In the genomic region with DNA sequence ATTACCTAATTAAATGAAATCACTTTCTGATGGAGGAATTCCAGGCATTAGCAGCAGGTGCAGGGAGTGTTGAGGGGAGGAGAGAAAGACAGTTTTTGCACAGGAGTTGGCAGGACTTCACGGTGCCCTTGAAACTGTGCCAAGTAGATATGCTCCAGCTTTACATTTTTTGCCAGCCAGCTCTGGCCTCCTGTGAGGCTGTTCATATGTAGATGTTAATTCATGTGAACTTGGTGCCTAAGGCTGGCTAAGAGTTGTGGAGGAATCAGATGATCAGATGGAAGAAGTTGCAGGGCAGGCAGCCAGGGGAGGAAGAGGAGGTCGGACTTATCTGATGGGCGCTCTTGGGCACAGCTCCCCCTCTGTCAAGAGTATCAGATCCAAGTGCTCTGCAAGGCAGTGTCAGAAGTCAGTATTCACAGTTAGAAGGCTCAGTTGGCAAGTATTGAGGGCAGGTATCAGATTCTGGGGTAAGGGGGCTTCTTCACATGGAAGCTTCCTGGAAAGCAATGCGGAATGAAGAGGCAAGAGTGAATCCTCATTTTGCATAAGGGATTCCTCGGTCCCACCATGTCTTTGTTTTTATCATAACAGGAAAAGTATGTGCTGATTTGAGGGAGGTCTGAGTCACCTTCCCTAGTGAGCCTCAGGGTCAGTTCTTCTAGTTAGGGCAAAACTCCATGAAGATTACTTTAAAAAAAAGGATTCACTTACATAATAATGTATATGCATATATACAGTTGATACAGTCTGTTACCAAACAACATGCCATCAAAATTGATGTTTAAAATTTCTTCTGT, we compare ENCODE assay signal across 9 cellular contexts.
A peak's percentile ranks its signal among the peaks of the same experiment; 100 is the strongest.
DNase-seq lines count a peak whose midpoint lies in the region; ATAC-seq and TF ChIP-seq lines count a peak whose summit lies in the region.
"Had no signal": no experiment of that assay in that cellular context is flagged by ENCODE, and none has a peak within 500 bp of the region (broad histone marks: within the 10 kb centered on the region; RNA-seq: fewer than 3 reads in every experiment).

No MANE protein-coding gene starts in this region.

- ATAC-seq in thoracic aorta (ENCODE audit: insufficient number of reproducible peaks, low FRiP score, low read depth) (no peak), GM21825 (IDR thresholded peaks at IDR 0.05; ENCODE audit: unreplicated experiment) (no peak), HG03469 (IDR thresholded peaks at IDR 0.05; ENCODE audit: unreplicated experiment) (no peak)

- H4K20me1 ChIP-seq in PC-9 (ENCODE audit: insufficient read depth), result peaks cover 18% of the 10 kb centered on the region
- no peaks in the 10 kb centered on the region for H4K20me1 ChIP-seq in OCI-LY7 (ENCODE audit: insufficient read depth, low read length)

- H3K4me2 ChIP-seq in PC-9, result no peak overlapping the region; the same call in 1 of the 2 replicates
- no peak overlapping the region for H3K4me2 ChIP-seq in OCI-LY7 (ENCODE audit: low read length)

- H3K9me3 ChIP-seq in PC-9 (ENCODE audit: insufficient read depth, low read depth), result no peaks in the 10 kb centered on the region
- H3K9me3 ChIP-seq in thoracic aorta, result no peaks in the 10 kb centered on the region
- no peaks in the 10 kb centered on the region for H3K9me3 ChIP-seq in OCI-LY7 (ENCODE audit: low read length)
- H3K9me3 ChIP-seq: prostate gland had no signal

- H3K4me3 ChIP-seq in PC-9 (no peak overlapping the region), epithelial cell of esophagus (ENCODE audit: low read length) (no peak overlapping the region), thoracic aorta (no peak overlapping the region), OCI-LY7 (ENCODE audit: low read depth, low read length, poor library complexity, severe bottlenecking) (no peak overlapping the region)
- H3K4me3 ChIP-seq: prostate gland had no signal

- H3K79me2 ChIP-seq in PC-9 (ENCODE audit: low read depth) (no peaks in the 10 kb centered on the region), OCI-LY7 (ENCODE audit: insufficient read depth, low read depth, low read length) (no peaks in the 10 kb centered on the region)

- DNase-seq in NCI-H524 (lab: John Stamatoyannopoulos, UW) (peak; percentile 6 to 38), NCI-H524 treated with DMSO at 0.1 percent for 48 hours (lab: John Stamatoyannopoulos, UW) (no peak), PC-9 (peak; percentile 20 to 39), epithelial cell of esophagus (ENCODE audit: low read depth) (peak; percentile 86), thoracic aorta (ENCODE audit: low spot score) (no peak), OCI-LY7 (ENCODE audit: low spot score) (no peak)

- CTCF ChIA-PET in PC-9 (lab: Charles Lee) (interaction anchor here (1.4 kb wide), 1 partner anchor 206 kb away, joined by 4 read pairs; no protein-coding TSS in a partner anchor), OCI-LY7 (lab: Charles Lee; ENCODE audit: unreplicated experiment) (interaction anchor here (0.6 kb wide), 1 partner anchor 1467 kb away, joined by 3 read pairs; no protein-coding TSS in a partner anchor)

- no peak overlapping the region for H2AFZ ChIP-seq in PC-9
- no peak overlapping the region for H2AFZ ChIP-seq in OCI-LY7 (ENCODE audit: low read length)

- BruUV-seq in PC-9 (replicated peaks; lab: Mats Ljungman, UMichigan) (no TSS peak), OCI-LY7 (replicated peaks; lab: Mats Ljungman, UMichigan) (no TSS peak)

- intact Hi-C loops in PC-9 (cut with micrococcal nuclease; ENCODE audit: unreplicated experiment) (loop anchor here (2.0 to 10.0 kb wide), 4 partner anchors 89 to 1233 kb away; no protein-coding TSS in a partner anchor), OCI-LY7 (cut with micrococcal nuclease; ENCODE audit: unreplicated experiment) (no loop called here)

- H3K4me1 ChIP-seq in PC-9 (replicated peaks; ENCODE audit: insufficient read depth), result peaks cover 13% of the 10 kb centered on the region
- H3K4me1 ChIP-seq in thoracic aorta (ENCODE audit: control insufficient read depth in 1 of 2, low read depth in 2 of 2), result peaks cover 20 to 33% of the 10 kb centered on the region in 2 donors
- H3K4me1 ChIP-seq in OCI-LY7 (ENCODE audit: insufficient read depth, low read length, poor library complexity, severe bottlenecking), result no peaks in the 10 kb centered on the region
- H3K4me1 ChIP-seq: prostate gland had no signal

- H3K9me2 ChIP-seq in PC-9 (ENCODE audit: insufficient read depth) (no peaks in the 10 kb centered on the region), OCI-LY7 (ENCODE audit: insufficient read depth, low read length) (no peaks in the 10 kb centered on the region)

- peaks cover 9% of the 10 kb centered on the region; the same call in 1 of the 2 replicates for H3F3A ChIP-seq in PC-9 (ENCODE audit: insufficient read depth, low read depth)

- no peak overlapping the region for H3K27ac ChIP-seq in PC-9
- peak overlapping the region; percentile 36 to 77 for H3K27ac ChIP-seq in thoracic aorta
- no peak overlapping the region for H3K27ac ChIP-seq in OCI-LY7 (ENCODE audit: low read depth, low read length, poor library complexity, severe bottlenecking)
- H3K27ac ChIP-seq: prostate gland had no signal

- H3K27me3 ChIP-seq in PC-9 (ENCODE audit: insufficient read depth, low read depth) (peaks cover 53% of the 10 kb centered on the region), thoracic aorta (replicated peaks; ENCODE audit: insufficient read depth) (no peaks in the 10 kb centered on the region)

- TF ChIP-seq CTCF in PC-9 (conservative IDR thresholded peaks at IDR 0.05), result no peak
- TF ChIP-seq CTCF in epithelial cell of esophagus (IDR thresholded peaks at IDR 0.05; ENCODE audit: insufficient read depth, low read depth, low read length, missing control alignments), result no peak
- TF ChIP-seq CTCF in thoracic aorta (IDR thresholded peaks at IDR 0.05), result no peak
- TF ChIP-seq CTCF in OCI-LY7 (conservative IDR thresholded peaks at IDR 0.05; ENCODE audit: low read length), result no peak

- no peaks in the 10 kb centered on the region for H3K36me3 ChIP-seq in PC-9 (ENCODE audit: low read depth)
- no peaks in the 10 kb centered on the region for H3K36me3 ChIP-seq in thoracic aorta
- H3K36me3 ChIP-seq in OCI-LY7 (ENCODE audit: insufficient read depth, low read length), result no peaks in the 10 kb centered on the region
- H3K36me3 ChIP-seq: prostate gland had no signal

- POLR2A ChIA-PET in PC-9 (lab: Charles Lee; ENCODE audit: unreplicated experiment), result interaction anchor here (0.6 kb wide), 1 partner anchor 1195 kb away, joined by 3 read pairs; no protein-coding TSS in a partner anchor
- POLR2A ChIA-PET in OCI-LY7 (lab: Charles Lee), result interaction anchor here (0.6 kb wide), 1 partner anchor 495 kb away, joined by 4 read pairs; no protein-coding TSS in a partner anchor

Comparison
In these comparisons a context has a peak if more than half of its experiments do, and no peak if none do; other contexts are left out.
1. DNase-seq: peak in NCI-H524 (2 of 2), PC-9 (2 of 2) and epithelial cell of esophagus (single experiment); none in NCI-H524 treated with DMSO at 0.1 percent for 48 hours (single experiment), thoracic aorta (single experiment) and OCI-LY7 (single experiment).
2. H3K27ac ChIP-seq: peak in thoracic aorta (2 of 2); none in PC-9 (single experiment) and OCI-LY7 (single experiment).